ENCODE assay signal across 22 cellular contexts in genomic region chr12:81400024-81400423, GRCh38.
DNase-seq lines count a peak whose midpoint lies in the region; FAIRE-seq and TF ChIP-seq lines count a peak whose summit lies in the region.
"Had no signal": no experiment of that assay in that cellular context is flagged by ENCODE, and none has a peak within 500 bp of the region (broad histone marks: within the 10 kb centered on the region; RNA-seq: fewer than 3 reads in every experiment).

No MANE protein-coding gene starts in this region.

- H3K36me3 ChIP-seq in right atrium auricular region, result no peaks in the 10 kb centered on the region
- H3K36me3 ChIP-seq: BLaER1 treated with 17β-estradiol and CSF1 and Interleukin-3, amounts not matched to agents 10 nM and 100 nM had no signal

- H3K27me3 ChIP-seq in right atrium auricular region, result no peaks in the 10 kb centered on the region
- H3K27me3 ChIP-seq: BLaER1 treated with 17β-estradiol and CSF1 and Interleukin-3, amounts not matched to agents 10 nM and 100 nM had no signal

- H3K27ac ChIP-seq in 22Rv1, result peak overlapping the region; percentile 41
- peak overlapping the region; percentile 83 for H3K27ac ChIP-seq in VCaP
- H3K27ac ChIP-seq in right atrium auricular region, result no peak overlapping the region
- H3K27ac ChIP-seq: A549; BLaER1 treated with 17β-estradiol and CSF1 and Interleukin-3, amounts not matched to agents 10 nM and 100 nM had no signal

- no peaks in the 10 kb centered on the region for H3K9me3 ChIP-seq in right atrium auricular region
- H3K9me3 ChIP-seq: A549; BLaER1 treated with 17β-estradiol and CSF1 and Interleukin-3, amounts not matched to agents 10 nM and 100 nM; Caco-2 had no signal

- no peak for TF ChIP-seq CTCF in 22Rv1 (IDR thresholded peaks at IDR 0.05)
- TF ChIP-seq CTCF in D721Med (IDR thresholded peaks at IDR 0.05; ENCODE audit: insufficient read depth, missing control alignments), result no peak
- no peak for TF ChIP-seq CTCF in VCaP (conservative IDR thresholded peaks at IDR 0.05)
- TF ChIP-seq CTCF in right atrium auricular region (IDR thresholded peaks at IDR 0.05), result no peak

- peak; percentile 91 for FAIRE-seq in D721Med (lab: Jason Lieb, UNC)
- FAIRE-seq: A549, GM12878, GM12892, GM18507 had no signal

- no peak for DNase-seq in D721Med (ENCODE audit: insufficient read length, low spot score)
- no peak for DNase-seq in activated T-cell treated with anti-CD3 and anti-CD28 coated beads for 4 hours
- no peak for DNase-seq in right atrium auricular region (ENCODE audit: low spot score)
- DNase-seq: AML-193; Caco-2; Calu3; CD4-positive, alpha-beta T cell; CD8-positive, alpha-beta T cell; DMS 273 treated with DMSO at 0.1 percent for 48 hours; DMS153; DMS53; DMS79; DND-41; EL; GDM1 had no signal

- H3K4me1 ChIP-seq in right atrium auricular region, result no peaks in the 10 kb centered on the region
- H3K4me1 ChIP-seq: A549; BLaER1 treated with 17β-estradiol and CSF1 and Interleukin-3, amounts not matched to agents 10 nM and 100 nM; Caco-2 had no signal

- H3K4me3 ChIP-seq in right atrium auricular region, result no peak overlapping the region
- H3K4me3 ChIP-seq: A549; BLaER1 treated with 17β-estradiol and CSF1 and Interleukin-3, amounts not matched to agents 10 nM and 100 nM; GM12878 had no signal

Comparison
In these comparisons a context has a peak if more than half of its experiments do, and no peak if none do; other contexts are left out.
1. H3K27ac ChIP-seq: peak in 22Rv1 (single experiment) and VCaP (single experiment); none in right atrium auricular region (0 of 2).